Comparison of ENCODE assay signal across 25 cellular contexts in genomic region chr7:155969192-155969929, GRCh38.
"Had no signal": no experiment of that assay in that cellular context is flagged by ENCODE, and none has a peak within 500 bp of the region (broad histone marks: within the 10 kb centered on the region; RNA-seq: fewer than 3 reads in every experiment).

No MANE protein-coding gene starts in this region.

- H3K4me1 ChIP-seq: pancreas had no signal

- H3K4me3 ChIP-seq: hepatocyte, pancreas, skin epidermis, thoracic aorta had no signal

- H3K4me2 ChIP-seq: hepatocyte had no signal

- H2AFZ ChIP-seq: hepatocyte had no signal

- H3K27me3 ChIP-seq: hepatocyte, neutrophil, pancreas had no signal

- H3K36me3 Mint-ChIP-seq: activated naive CD4-positive, alpha-beta T cell treated with anti-CD3 and anti-CD28 coated beads, Interleukin-2, amount 10 ng/mL, durations not matched to agents 7 days and 5 days; immature natural killer cell; natural killer cell treated with Interleukin-12 subunit alpha and Interleukin-12 subunit beta and Interleukin-15 and Interleukin-18, amount 100 ng/mL, for 72 hours; stimulated activated naive B cell treated with anti-CD40 and anti-IgM and Interleukin-4, amounts not matched to agents 10 μg/mL and 1 μg/mL and 100 μg/mL, for 72 hours; T-cell; type B pancreatic cell had no signal

- H3K27ac ChIP-seq: hepatocyte, neutrophil, pancreas, skin epidermis, thoracic aorta had no signal

- H3K9me3 Mint-ChIP-seq: activated naive CD4-positive, alpha-beta T cell treated with anti-CD3 and anti-CD28 coated beads, Interleukin-2, amount 10 ng/mL, durations not matched to agents 7 days and 5 days; natural killer cell treated with Interleukin-12 subunit alpha and Interleukin-12 subunit beta and Interleukin-15 and Interleukin-18, amount 100 ng/mL, for 72 hours; T-helper 2 cell treated with Interferon-gamma antibody and Interleukin-4, amounts not matched to agents 5 μg/mL and 100 μg/mL, for 36 hours; type B pancreatic cell had no signal

- DNase-seq: activated CD4-positive, alpha-beta T cell treated with anti-CD3 and anti-CD28 coated beads for 1 hour; activated CD4-positive, alpha-beta T cell treated with anti-CD3 and anti-CD28 coated beads, Interleukin-2, amount 50 U/mL, for 1 hour; activated effector memory CD4-positive, alpha-beta T cell treated with anti-CD3 and anti-CD28 coated beads, Interleukin-2, amount 50 U/mL, for 16 hours; activated naive CD4-positive, alpha-beta T cell treated with anti-CD3 and anti-CD28 coated beads, Interleukin-2, amount 10 ng/mL, durations not matched to agents 7 days and 5 days; caudate nucleus; dermis blood vessel endothelial cell; effector CD8-positive, alpha-beta T cell; glutamatergic neuron; immature natural killer cell; kidney glomerular epithelial cell; left ventricle myocardium superior; mammary epithelial cell; pancreas; right cardiac atrium; stimulated activated CD4-positive, alpha-beta T cell treated with anti-CD3 and anti-CD28 coated beads, Interleukin-15, amount 100 ng/mL, for 24 hours; stimulated activated naive B cell treated with anti-CD40 and anti-IgM and Interleukin-4, amounts not matched to agents 10 μg/mL and 1 μg/mL and 100 μg/mL, for 72 hours; T-cell had no signal

- ATAC-seq: left ventricle myocardium superior; natural killer cell treated with Interleukin-12 subunit alpha and Interleukin-12 subunit beta and Interleukin-15 and Interleukin-18, amount 100 ng/mL, for 72 hours; pancreas; right cardiac atrium; SK-N-SH treated with all-trans-retinoic acid at 6 μM for 48 hours; stimulated activated naive B cell treated with anti-CD40 and anti-IgM and Interleukin-4, amounts not matched to agents 10 μg/mL and 1 μg/mL and 100 μg/mL, for 72 hours; T-cell had no signal

- H3K27ac Mint-ChIP-seq: activated naive CD4-positive, alpha-beta T cell treated with anti-CD3 and anti-CD28 coated beads, Interleukin-2, amount 10 ng/mL, durations not matched to agents 7 days and 5 days; immature natural killer cell; natural killer cell treated with Interleukin-12 subunit alpha and Interleukin-12 subunit beta and Interleukin-15 and Interleukin-18, amount 100 ng/mL, for 72 hours; stimulated activated naive B cell treated with anti-CD40 and anti-IgM and Interleukin-4, amounts not matched to agents 10 μg/mL and 1 μg/mL and 100 μg/mL, for 72 hours; T-cell; T-helper 2 cell treated with Interferon-gamma antibody and Interleukin-4, amounts not matched to agents 5 μg/mL and 100 μg/mL, for 36 hours; type B pancreatic cell had no signal

- H3K4me1 Mint-ChIP-seq: immature natural killer cell had no signal

- H3K4me3 Mint-ChIP-seq: activated naive CD4-positive, alpha-beta T cell treated with anti-CD3 and anti-CD28 coated beads, Interleukin-2, amount 10 ng/mL, durations not matched to agents 7 days and 5 days; immature natural killer cell; natural killer cell treated with Interleukin-12 subunit alpha and Interleukin-12 subunit beta and Interleukin-15 and Interleukin-18, amount 100 ng/mL, for 72 hours; stimulated activated naive B cell treated with anti-CD40 and anti-IgM and Interleukin-4, amounts not matched to agents 10 μg/mL and 1 μg/mL and 100 μg/mL, for 72 hours; T-cell; T-helper 2 cell treated with Interferon-gamma antibody and Interleukin-4, amounts not matched to agents 5 μg/mL and 100 μg/mL, for 36 hours; type B pancreatic cell had no signal

- H3K36me3 ChIP-seq: neutrophil, pancreas, thoracic aorta had no signal

- H3K9me3 ChIP-seq: neutrophil, pancreas, thoracic aorta had no signal
